In the genomic region with DNA sequence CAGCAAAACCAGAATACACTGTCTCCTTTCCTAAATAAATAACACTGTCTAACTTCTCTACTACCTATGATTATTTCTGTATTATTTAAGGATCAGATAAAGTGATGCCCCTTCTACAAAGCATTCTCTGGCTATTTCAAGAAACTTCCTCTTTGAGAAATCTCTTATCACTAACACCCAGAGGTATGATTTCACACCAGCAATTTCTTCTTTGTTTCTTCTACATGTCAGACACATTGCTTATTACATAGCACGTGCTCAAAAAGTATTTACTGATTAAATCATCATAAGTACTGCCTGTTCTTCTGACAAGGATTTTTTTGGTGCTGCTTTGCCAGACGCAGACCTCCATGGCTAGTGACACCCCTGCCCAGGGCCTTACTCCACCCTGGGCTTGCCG, we compare ENCODE assay signal across 28 cellular contexts. TPM values are rescaled to one million over a fixed set of nuclear protein-coding genes. Genes with fewer than 3 reads are reported as not detected.
DNase-seq lines count a peak whose midpoint lies in the region; ATAC-seq and TF ChIP-seq lines count a peak whose summit lies in the region.
"Had no signal": no experiment of that assay in that cellular context is flagged by ENCODE, and none has a peak within 500 bp of the region (broad histone marks: within the 10 kb centered on the region; RNA-seq: fewer than 3 reads in every experiment).

No MANE protein-coding gene starts in this region.

- no peak overlapping the region for H3K9ac ChIP-seq in smooth muscle cell (ENCODE audit: low read depth)

- H3K4me3 ChIP-seq in Caco-2 (ENCODE audit: low read depth, low read length), result no peak overlapping the region
- H3K4me3 ChIP-seq in hepatocyte, result no peak overlapping the region
- no peak overlapping the region for H3K4me3 ChIP-seq in smooth muscle cell
- H3K4me3 ChIP-seq: GM23338, lung, psoas muscle had no signal

- H3F3A ChIP-seq in smooth muscle cell (ENCODE audit: low read depth), result peaks cover 10% of the 10 kb centered on the region

- H4K20me1 ChIP-seq in hepatocyte (ENCODE audit: insufficient read depth, poor library complexity, severe bottlenecking), result no peaks in the 10 kb centered on the region
- H4K20me1 ChIP-seq in smooth muscle cell (ENCODE audit: low read depth), result no peaks in the 10 kb centered on the region

- H3K27me3 ChIP-seq in Caco-2 (replicated peaks; ENCODE audit: control insufficient read depth, insufficient read depth, low read length) (no peaks in the 10 kb centered on the region), hepatocyte (no peaks in the 10 kb centered on the region), smooth muscle cell (ENCODE audit: low read depth) (no peaks in the 10 kb centered on the region)
- H3K27me3 ChIP-seq: BE2C had no signal

- TF ChIP-seq CTCF in Caco-2 (IDR thresholded peaks at IDR 0.05; ENCODE audit: insufficient read depth in 1 of 2, low read depth in 1 of 2, low read length in 1 of 2, severe bottlenecking in 1 of 2, unreplicated experiment in 1 of 2) (no peak), hepatocyte (IDR thresholded peaks at IDR 0.05; ENCODE audit: poor library complexity) (no peak), smooth muscle cell (IDR thresholded peaks at IDR 0.05; ENCODE audit: borderline replicate concordance, insufficient read depth, poor library complexity, severe bottlenecking) (no peak), CD14-positive monocyte (IDR thresholded peaks at IDR 0.05) (no peak)

- ATAC-seq in GM21360 (IDR thresholded peaks at IDR 0.05; ENCODE audit: unreplicated experiment), result no peak
- ATAC-seq: GM23338; psoas muscle; stimulated activated naive B cell treated with anti-CD40 and anti-IgM and Interleukin-4, amounts not matched to agents 10 μg/mL and 1 μg/mL and 100 μg/mL, for 72 hours had no signal

- H3K9me3 ChIP-seq in Caco-2 (peaks cover 16% of the 10 kb centered on the region; the same call in 1 of the 2 replicates), hepatocyte (ENCODE audit: low read depth) (no peaks in the 10 kb centered on the region), smooth muscle cell (replicated peaks; ENCODE audit: low read depth) (no peaks in the 10 kb centered on the region)
- H3K9me3 ChIP-seq: BE2C, psoas muscle had no signal

- H2AFZ ChIP-seq in hepatocyte, result no peak overlapping the region
- no peak overlapping the region for H2AFZ ChIP-seq in smooth muscle cell (ENCODE audit: low read depth)
- H2AFZ ChIP-seq: GM23338 had no signal

- H3K36me3 Mint-ChIP-seq in Caco-2 (ENCODE audit: insufficient read depth, unreplicated experiment) (no peaks in the 10 kb centered on the region), CD14-positive monocyte (peaks cover 8 to 21% of the 10 kb centered on the region in 2 donors)

- peak overlapping the region; percentile 80 for H3K27ac Mint-ChIP-seq in Caco-2 (ENCODE audit: unreplicated experiment)
- H3K27ac Mint-ChIP-seq in CD14-positive monocyte, result peak overlapping the region in 1 of 7 donors; percentile 58
- H3K27ac Mint-ChIP-seq: activated CD4-positive, alpha-beta memory T cell treated with anti-CD3 and anti-CD28 coated beads for 36 hours; GM23338; HFFc6; stimulated activated naive B cell treated with anti-CD40 and anti-IgM and Interleukin-4, amounts not matched to agents 10 μg/mL and 1 μg/mL and 100 μg/mL, for 72 hours had no signal

- BruUV-seq in Caco-2 (replicated peaks; lab: Mats Ljungman, UMichigan), result no TSS peak

- H3K27ac ChIP-seq in hepatocyte (peak overlapping the region; percentile 94), smooth muscle cell (ENCODE audit: low read depth) (peak overlapping the region; percentile 6)
- H3K27ac ChIP-seq: psoas muscle had no signal

- H3K27me3 Mint-ChIP-seq in Caco-2 (ENCODE audit: insufficient read depth, unreplicated experiment) (no peaks in the 10 kb centered on the region), CD14-positive monocyte (ENCODE audit: low read depth in 3 of 3) (peaks cover 0 to 2% (median 0%) of the 10 kb centered on the region in 3 donors)
- H3K27me3 Mint-ChIP-seq: activated CD4-positive, alpha-beta memory T cell treated with anti-CD3 and anti-CD28 coated beads for 36 hours; stimulated activated naive B cell treated with anti-CD40 and anti-IgM and Interleukin-4, amounts not matched to agents 10 μg/mL and 1 μg/mL and 100 μg/mL, for 72 hours had no signal

- no peak overlapping the region for H3K4me2 ChIP-seq in hepatocyte
- H3K4me2 ChIP-seq in smooth muscle cell, result no peak overlapping the region
- H3K4me2 ChIP-seq: GM23338 had no signal

- H3K4me1 Mint-ChIP-seq in Caco-2 (ENCODE audit: low read depth, unreplicated experiment) (peaks cover 37% of the 10 kb centered on the region), CD14-positive monocyte (peaks cover 56% of the 10 kb centered on the region)

- H3K9me3 Mint-ChIP-seq in Caco-2 (ENCODE audit: unreplicated experiment), result peaks cover 25% of the 10 kb centered on the region
- H3K9me3 Mint-ChIP-seq in CD14-positive monocyte, result peaks cover 6 to 12% (median 7%) of the 10 kb centered on the region in 7 donors

- CTCF ChIA-PET in Caco-2 (lab: Charles Lee), result no interaction called here

- H3K79me2 ChIP-seq in hepatocyte (no peaks in the 10 kb centered on the region), smooth muscle cell (ENCODE audit: low read depth) (no peaks in the 10 kb centered on the region)

- H3K4me1 ChIP-seq in Caco-2, result peaks cover 40% of the 10 kb centered on the region
- peaks cover 46% of the 10 kb centered on the region for H3K4me1 ChIP-seq in hepatocyte (ENCODE audit: insufficient read depth)
- peaks cover 19% of the 10 kb centered on the region for H3K4me1 ChIP-seq in smooth muscle cell (ENCODE audit: low read depth)

- H3K9me2 ChIP-seq in hepatocyte (replicated peaks; ENCODE audit: insufficient read depth), result no peaks in the 10 kb centered on the region

- WGBS in hepatocyte (ENCODE audit: low lambda C conversion rate, missing lambda C conversion rate), result 81% methylated on average over 3 of the region's 3 CpGs
- 87% methylated on average over 3 of the region's 3 CpGs for WGBS in smooth muscle cell (ENCODE audit: low lambda C conversion rate)

- no peak overlapping the region for H3K4me3 Mint-ChIP-seq in Caco-2 (ENCODE audit: unreplicated experiment)
- H3K4me3 Mint-ChIP-seq in CD14-positive monocyte, result no peak overlapping the region
- H3K4me3 Mint-ChIP-seq: activated CD4-positive, alpha-beta memory T cell treated with anti-CD3 and anti-CD28 coated beads for 36 hours; GM23338; HFFc6; stimulated activated naive B cell treated with anti-CD40 and anti-IgM and Interleukin-4, amounts not matched to agents 10 μg/mL and 1 μg/mL and 100 μg/mL, for 72 hours had no signal

- intact Hi-C loops in Caco-2 (cut with micrococcal nuclease; ENCODE audit: unreplicated experiment) (no loop called here), CD14-positive monocyte (cut with micrococcal nuclease) (no loop called here)

- POLR2A ChIA-PET in Caco-2 (lab: Charles Lee), result no interaction called here

- H3K36me3 ChIP-seq in Caco-2 (ENCODE audit: control insufficient read depth, insufficient read depth, low read length) (no peaks in the 10 kb centered on the region), hepatocyte (replicated peaks; ENCODE audit: insufficient read depth, low read depth) (no peaks in the 10 kb centered on the region), smooth muscle cell (ENCODE audit: low read depth) (no peaks in the 10 kb centered on the region)

- no peak for DNase-seq in Caco-2
- DNase-seq in MV-4-11 (lab: John Stamatoyannopoulos, UW), result peak; percentile 30
- no peak for DNase-seq in hepatocyte (ENCODE audit: low spot score)
- DNase-seq in smooth muscle cell (lab: John Stamatoyannopoulos, UW; ENCODE audit: unreplicated experiment), result no peak
- no peak for DNase-seq in AG08396 (ENCODE audit: low spot score)
- no peak for DNase-seq in CD14-positive monocyte (ENCODE audit: low spot score)
- DNase-seq: activated CD4-positive, alpha-beta memory T cell treated with anti-CD3 and anti-CD28 coated beads for 36 hours; activated CD8-positive, alpha-beta memory T cell treated with anti-CD3 and anti-CD28 coated beads, Interleukin-2, amount 50 U/mL, for 4 hours; activated naive CD4-positive, alpha-beta T cell treated with anti-CD3 and anti-CD28 coated beads, Interleukin-2, amount 50 U/mL, for 16 hours; amniotic stem cell; BE2C; HFFc6; Kasumi-1; kidney glomerular epithelial cell; NCI-H1092; NCI-H187; NCI-H2171; NCI-H524; psoas muscle; SHP77 treated with DMSO at 0.1 percent for 48 hours; stimulated activated CD4-positive, alpha-beta T cell treated with anti-CD3 and anti-CD28 coated beads, Interleukin-15, amount 100 ng/mL, for 24 hours; stimulated activated naive B cell treated with anti-CD40 and anti-IgM and Interleukin-4, amounts not matched to agents 10 μg/mL and 1 μg/mL and 100 μg/mL, for 72 hours; T1000 had no signal

RNA-seq across cellular contexts. Expression of gene HIGD1C, which starts 15.5 kb away (rescaled TPM):
- total RNA-seq in Caco-2 (2022) (not detected in 2 replicates), hepatocyte (not detected in 2 replicates), smooth muscle cell (not detected in 2 replicates)
- polyA plus RNA-seq in hepatocyte (not detected in 2 replicates), smooth muscle cell (not detected in 2 replicates), CD14-positive monocyte (not detected)
- total RNA-seq: activated CD4-positive, alpha-beta memory T cell treated with anti-CD3 and anti-CD28 coated beads for 36 hours; GM23338; HFFc6; lung; mucosa of gallbladder; psoas muscle; temporal lobe had no signal
- polyA plus RNA-seq: GM23338, lung, psoas muscle had no signal
